ENCODE assay signal across 16 cellular contexts in genomic region chr10:44325878-44326277, GRCh38. TPM values are rescaled to one million over a fixed set of nuclear protein-coding genes. Genes with fewer than 3 reads are reported as not detected.
DNase-seq lines count a peak whose midpoint lies in the region; ATAC-seq, FAIRE-seq and TF ChIP-seq lines count a peak whose summit lies in the region.
"Had no signal": no experiment of that assay in that cellular context is flagged by ENCODE, and none has a peak within 500 bp of the region (broad histone marks: within the 10 kb centered on the region; RNA-seq: fewer than 3 reads in every experiment).

No MANE protein-coding gene starts in this region.

- ATAC-seq in body of pancreas (no peak), pancreas (peak; percentile 6 to 58 (median 27)), GM18873 (IDR thresholded peaks at IDR 0.05; ENCODE audit: low FRiP score, unreplicated experiment) (no peak)
- ATAC-seq in activated CD8-positive, alpha-beta T cell treated with anti-CD3 and anti-CD28 coated beads for 36 hours, result no peak
- ATAC-seq: A549, HCT116 had no signal

- CTCF ChIA-PET in activated CD8-positive, alpha-beta T cell treated with anti-CD3 and anti-CD28 coated beads for 36 hours (lab: Charles Lee), result interaction anchor here (0.6 kb wide), 1 partner anchor 156 kb away, joined by 4 read pairs; no protein-coding TSS in a partner anchor

- no peaks in the 10 kb centered on the region for H3K36me3 Mint-ChIP-seq in activated CD8-positive, alpha-beta T cell treated with anti-CD3 and anti-CD28 coated beads for 36 hours (ENCODE audit: low read depth)
- H3K36me3 Mint-ChIP-seq: CD4-positive, alpha-beta memory T cell had no signal

- 52 to 79% methylated on average over 5 of the region's 5 CpGs for WGBS in body of pancreas, 2 donors
- WGBS in pancreas, 2 donors, result 82 to 83% methylated on average over 5 of the region's 5 CpGs

- no peaks in the 10 kb centered on the region for H3K79me2 ChIP-seq in Karpas-422 (ENCODE audit: low read length)

- intact Hi-C loops in body of pancreas (cut with DNase I) (no loop called here), pancreas (cut with DNase I) (no loop called here)
- intact Hi-C loops in activated CD8-positive, alpha-beta T cell treated with anti-CD3 and anti-CD28 coated beads for 36 hours (cut with micrococcal nuclease), result no loop called here

- DNase-seq in Karpas-422, result peak; percentile 27
- peak in 2 of 4 donors; percentile 29 to 30 for DNase-seq in body of pancreas
- no peak for DNase-seq in pancreas
- DNase-seq in urothelium cell line (ENCODE audit: low spot score), result no peak
- no peak for DNase-seq in NCI-H82 (lab: John Stamatoyannopoulos, UW)
- no peak for DNase-seq in activated CD8-positive, alpha-beta T cell treated with anti-CD3 and anti-CD28 coated beads for 36 hours
- DNase-seq: BE2C; CD4-positive, alpha-beta memory T cell; GM23248 had no signal

- peaks cover 10% of the 10 kb centered on the region for H3K27me3 Mint-ChIP-seq in activated CD8-positive, alpha-beta T cell treated with anti-CD3 and anti-CD28 coated beads for 36 hours

- H3K27ac ChIP-seq in Karpas-422 (ENCODE audit: low read length) (no peak overlapping the region), body of pancreas (peak overlapping the region; percentile 28 to 86 (median 84)), pancreas (peak overlapping the region; percentile 3 to 86 (median 34))
- H3K27ac ChIP-seq: A549, C4-2B, GM23248, HL-60 had no signal

- FAIRE-seq in pancreas (lab: Jason Lieb, UNC) (no peak), urothelium cell line (lab: Jason Lieb, UNC) (peak; percentile 37)
- FAIRE-seq: A549, D721Med, H54 had no signal

- H3K4me3 ChIP-seq in Karpas-422 (ENCODE audit: low read length) (no peak overlapping the region), body of pancreas (no peak overlapping the region), pancreas (no peak overlapping the region)
- H3K4me3 ChIP-seq: A549, GM23248 had no signal

- no peak for TF ChIP-seq CTCF in body of pancreas (IDR thresholded peaks at IDR 0.05)
- no peak for TF ChIP-seq CTCF in pancreas (IDR thresholded peaks at IDR 0.05)
- TF ChIP-seq CTCF in activated CD8-positive, alpha-beta T cell treated with anti-CD3 and anti-CD28 coated beads for 36 hours (IDR thresholded peaks at IDR 0.05), result no peak

- H3K27ac Mint-ChIP-seq in activated CD8-positive, alpha-beta T cell treated with anti-CD3 and anti-CD28 coated beads for 36 hours, result no peak overlapping the region
- H3K27ac Mint-ChIP-seq: CD4-positive, alpha-beta memory T cell had no signal

- H3K9me3 ChIP-seq in Karpas-422 (ENCODE audit: low read length), result no peaks in the 10 kb centered on the region
- no peaks in the 10 kb centered on the region for H3K9me3 ChIP-seq in body of pancreas
- H3K9me3 ChIP-seq in pancreas, result no peaks in the 10 kb centered on the region
- H3K9me3 ChIP-seq: A549, BE2C had no signal

- no peaks in the 10 kb centered on the region for H3K9me3 Mint-ChIP-seq in activated CD8-positive, alpha-beta T cell treated with anti-CD3 and anti-CD28 coated beads for 36 hours

- TF ChIP-seq POLR2A in body of pancreas (IDR thresholded peaks at IDR 0.05), result no peak

- no peak overlapping the region for H2AFZ ChIP-seq in Karpas-422 (ENCODE audit: low read length)
- H2AFZ ChIP-seq: GM23248 had no signal

- no peak overlapping the region for H3K4me3 Mint-ChIP-seq in activated CD8-positive, alpha-beta T cell treated with anti-CD3 and anti-CD28 coated beads for 36 hours
- H3K4me3 Mint-ChIP-seq: CD4-positive, alpha-beta memory T cell had no signal

- H3K9ac ChIP-seq in Karpas-422 (ENCODE audit: low read length), result no peak overlapping the region
- H3K9ac ChIP-seq: GM23248 had no signal

- H4K20me1 ChIP-seq in Karpas-422 (ENCODE audit: insufficient read depth, low read depth, low read length), result no peaks in the 10 kb centered on the region

- POLR2A ChIA-PET in activated CD8-positive, alpha-beta T cell treated with anti-CD3 and anti-CD28 coated beads for 36 hours (lab: Charles Lee), result no interaction called here

- no peaks in the 10 kb centered on the region for H3K4me1 Mint-ChIP-seq in activated CD8-positive, alpha-beta T cell treated with anti-CD3 and anti-CD28 coated beads for 36 hours (ENCODE audit: low read depth)
- H3K4me1 Mint-ChIP-seq: CD4-positive, alpha-beta memory T cell had no signal

- H3K9me2 ChIP-seq in Karpas-422 (replicated peaks; ENCODE audit: insufficient read depth, low read length), result no peaks in the 10 kb centered on the region

- H3K27me3 ChIP-seq in Karpas-422 (ENCODE audit: low read length), result no peaks in the 10 kb centered on the region
- H3K27me3 ChIP-seq in body of pancreas, result no peaks in the 10 kb centered on the region
- no peaks in the 10 kb centered on the region for H3K27me3 ChIP-seq in pancreas
- H3K27me3 ChIP-seq: BE2C had no signal

- H3K36me3 ChIP-seq in Karpas-422 (ENCODE audit: insufficient read depth, low read length) (no peaks in the 10 kb centered on the region), body of pancreas (replicated peaks in 1 of 2; ENCODE audit: insufficient read depth in 1 of 2, low read depth in 2 of 2) (no peaks in the 10 kb centered on the region), pancreas (no peaks in the 10 kb centered on the region)
- H3K36me3 ChIP-seq: BE2C had no signal

- no peaks in the 10 kb centered on the region for H3K4me1 ChIP-seq in Karpas-422 (ENCODE audit: low read length)
- H3K4me1 ChIP-seq in body of pancreas, result peaks cover 27% of the 10 kb centered on the region
- peaks cover 5 to 27% (median 15%) of the 10 kb centered on the region in 3 donors for H3K4me1 ChIP-seq in pancreas
- H3K4me1 ChIP-seq: A549, BE2C had no signal

- H3K4me2 ChIP-seq in Karpas-422 (ENCODE audit: low read depth, low read length, poor library complexity, severe bottlenecking), result no peak overlapping the region
- H3K4me2 ChIP-seq: A549 had no signal

RNA-seq across cellular contexts. Expression of gene CXCL12, which starts 59.0 kb away (rescaled TPM):
- total RNA-seq in Karpas-422 (2014; rRNA removed; shearing (Covaris generic); ENCODE audit: low replicate concordance), result not detected in 2 replicates
- total RNA-seq in body of pancreas, result 100 to 1,000 TPM in 1 of 2 donors, 10 to 100 TPM in 1; 93.7 to 158 TPM
- total RNA-seq in pancreas, result 100 to 1,000 TPM in 3 of 6 donors, 10 to 100 TPM in 3; 80.2 to 131 (median 106) TPM
- 10 to 100 TPM; 35.9 to 51.1 TPM for polyA plus RNA-seq in pancreas
- not detected for total RNA-seq in activated CD8-positive, alpha-beta T cell treated with anti-CD3 and anti-CD28 coated beads for 36 hours
- total RNA-seq: CD4-positive, alpha-beta memory T cell had no signal
- polyA plus RNA-seq: CD4-positive, alpha-beta memory T cell had no signal

Comparison
In these comparisons a context has a peak if more than half of its experiments do, and no peak if none do; other contexts are left out.
1. ATAC-seq: peak in pancreas (4 of 4); none in body of pancreas (single experiment), GM18873 (single experiment) and activated CD8-positive, alpha-beta T cell treated with anti-CD3 and anti-CD28 coated beads for 36 hours (single experiment).
2. RNA of gene CXCL12, which starts 59.0 kb away (total RNA-seq): 93.7 to 158 TPM in body of pancreas and 80.2 to 131 TPM in pancreas; not detected in Karpas-422 and not detected in activated CD8-positive, alpha-beta T cell treated with anti-CD3 and anti-CD28 coated beads for 36 hours; every median in the first group is over 10 times any median in the second.